17 cellular contexts compared by ENCODE assay signal in genomic region chr1:206566976-206567375, GRCh38. TPM values are rescaled to one million over a fixed set of nuclear protein-coding genes. Genes with fewer than 3 reads are reported as not detected.
A peak's percentile ranks its signal among the peaks of the same experiment; 100 is the strongest.
DNase-seq lines count a peak whose midpoint lies in the region; ATAC-seq lines count a peak whose summit lies in the region.
"Had no signal": no experiment of that assay in that cellular context is flagged by ENCODE, and none has a peak within 500 bp of the region (broad histone marks: within the 10 kb centered on the region; RNA-seq: fewer than 3 reads in every experiment).

No MANE protein-coding gene starts in this region.

- H3K9me3 Mint-ChIP-seq in activated T-cell treated with anti-CD3 and anti-CD28 coated beads, Interleukin-2, amount 50 U/mL, for 24 hours: no peaks in the 10 kb centered on the region
- H3K9me3 Mint-ChIP-seq in activated T-helper 17 cell treated with anti-CD3 and anti-CD28 coated beads, Interleukin-2, amount 50 U/mL, for 72 hours: no peaks in the 10 kb centered on the region
- H3K9me3 Mint-ChIP-seq in stimulated activated effector memory CD8-positive, alpha-beta T cell treated with anti-CD3 and anti-CD28 coated beads, Interleukin-12 subunit alpha, Interleukin-12 subunit beta, amount 100 ng/mL, for 72 hours: no peaks in the 10 kb centered on the region
- H3K9me3 Mint-ChIP-seq: nephron progenitor cell had no signal

- peaks cover 100% of the 10 kb centered on the region for H3K36me3 Mint-ChIP-seq in activated T-cell treated with anti-CD3 and anti-CD28 coated beads, Interleukin-2, amount 50 U/mL, for 24 hours (ENCODE audit: low read depth)
- peaks cover 100% of the 10 kb centered on the region for H3K36me3 Mint-ChIP-seq in activated T-helper 17 cell treated with anti-CD3 and anti-CD28 coated beads, Interleukin-2, amount 50 U/mL, for 72 hours (ENCODE audit: low read depth)
- peaks cover 99% of the 10 kb centered on the region for H3K36me3 Mint-ChIP-seq in stimulated activated effector memory CD8-positive, alpha-beta T cell treated with anti-CD3 and anti-CD28 coated beads, Interleukin-12 subunit alpha, Interleukin-12 subunit beta, amount 100 ng/mL, for 72 hours

- peak overlapping the region; percentile 89 for H3K4me3 Mint-ChIP-seq in activated T-cell treated with anti-CD3 and anti-CD28 coated beads, Interleukin-2, amount 50 U/mL, for 24 hours
- peak overlapping the region; percentile 84 for H3K4me3 Mint-ChIP-seq in activated T-helper 17 cell treated with anti-CD3 and anti-CD28 coated beads, Interleukin-2, amount 50 U/mL, for 72 hours
- peak overlapping the region; percentile 88 for H3K4me3 Mint-ChIP-seq in stimulated activated effector memory CD8-positive, alpha-beta T cell treated with anti-CD3 and anti-CD28 coated beads, Interleukin-12 subunit alpha, Interleukin-12 subunit beta, amount 100 ng/mL, for 72 hours
- H3K4me3 Mint-ChIP-seq: nephron progenitor cell had no signal

- no peak for ATAC-seq in activated T-helper 17 cell treated with anti-CD3 and anti-CD28 coated beads, Interleukin-2, amount 50 U/mL, for 72 hours (replicated peaks)
- ATAC-seq in stimulated activated effector memory CD8-positive, alpha-beta T cell treated with anti-CD3 and anti-CD28 coated beads, Interleukin-12 subunit alpha, Interleukin-12 subunit beta, amount 100 ng/mL, for 72 hours: no peak
- ATAC-seq in GM18517 (IDR thresholded peaks at IDR 0.05; ENCODE audit: unreplicated experiment): no peak
- ATAC-seq: left colon had no signal

- peaks cover 99% of the 10 kb centered on the region for H3K4me1 Mint-ChIP-seq in activated T-cell treated with anti-CD3 and anti-CD28 coated beads, Interleukin-2, amount 50 U/mL, for 24 hours (ENCODE audit: low read depth)
- H3K4me1 Mint-ChIP-seq in activated T-helper 17 cell treated with anti-CD3 and anti-CD28 coated beads, Interleukin-2, amount 50 U/mL, for 72 hours: peaks cover 86% of the 10 kb centered on the region
- peaks cover 98% of the 10 kb centered on the region for H3K4me1 Mint-ChIP-seq in stimulated activated effector memory CD8-positive, alpha-beta T cell treated with anti-CD3 and anti-CD28 coated beads, Interleukin-12 subunit alpha, Interleukin-12 subunit beta, amount 100 ng/mL, for 72 hours

- no peaks in the 10 kb centered on the region for H3K27me3 Mint-ChIP-seq in activated T-cell treated with anti-CD3 and anti-CD28 coated beads, Interleukin-2, amount 50 U/mL, for 24 hours
- H3K27me3 Mint-ChIP-seq in activated T-helper 17 cell treated with anti-CD3 and anti-CD28 coated beads, Interleukin-2, amount 50 U/mL, for 72 hours: no peaks in the 10 kb centered on the region

- peak overlapping the region; percentile 100 for H3K27ac Mint-ChIP-seq in activated T-cell treated with anti-CD3 and anti-CD28 coated beads, Interleukin-2, amount 50 U/mL, for 24 hours
- H3K27ac Mint-ChIP-seq in activated T-helper 17 cell treated with anti-CD3 and anti-CD28 coated beads, Interleukin-2, amount 50 U/mL, for 72 hours: peak overlapping the region; percentile 84
- H3K27ac Mint-ChIP-seq in stimulated activated effector memory CD8-positive, alpha-beta T cell treated with anti-CD3 and anti-CD28 coated beads, Interleukin-12 subunit alpha, Interleukin-12 subunit beta, amount 100 ng/mL, for 72 hours: peak overlapping the region; percentile 99
- H3K27ac Mint-ChIP-seq: nephron progenitor cell had no signal

- DNase-seq in activated T-cell treated with anti-CD3 and anti-CD28 coated beads, Interleukin-2, amount 50 U/mL, for 24 hours: no peak
- no peak for DNase-seq in activated T-cell treated with anti-CD3 and anti-CD28 coated beads, Interleukin-2, amount 50 U/mL, for 1 hour
- DNase-seq in NCI-H1105 treated with DMSO at 0.1 percent for 48 hours (lab: John Stamatoyannopoulos, UW) (peak; percentile 66), NCI-H2196 (lab: John Stamatoyannopoulos, UW; ENCODE audit: unreplicated experiment) (no peak), NCI-H2227 (lab: John Stamatoyannopoulos, UW; ENCODE audit: unreplicated experiment) (no peak)
- DNase-seq in stimulated activated effector memory CD8-positive, alpha-beta T cell treated with anti-CD3 and anti-CD28 coated beads, Interleukin-12 subunit alpha, Interleukin-12 subunit beta, amount 100 ng/mL, for 72 hours (ENCODE audit: low spot score in 2 of 2): no peak
- DNase-seq: activated CD8-positive, alpha-beta memory T cell treated with anti-CD3 and anti-CD28 coated beads for 24 hours; amniotic stem cell; colonic mucosa; left colon; NCI-H446; nephron progenitor cell; stimulated activated CD4-positive, alpha-beta T cell treated with anti-CD3 and anti-CD28 coated beads, Interleukin-4, amount 100 ng/mL, for 1 hour; stimulated activated naive CD4-positive, alpha-beta T cell; T-helper 9 cell had no signal

RNA-seq across cellular contexts. Expression of gene EIF2D, which starts 45.3 kb away (rescaled TPM):
- 10 to 100 TPM; 63.4 to 64.9 TPM for total RNA-seq in activated T-helper 17 cell treated with anti-CD3 and anti-CD28 coated beads, Interleukin-2, amount 50 U/mL, for 72 hours

RNA-seq across cellular contexts. Expression of gene RASSF5, which starts 59.6 kb away (rescaled TPM):
- total RNA-seq in activated T-helper 17 cell treated with anti-CD3 and anti-CD28 coated beads, Interleukin-2, amount 50 U/mL, for 72 hours: 100 to 1,000 TPM; 162 to 227 TPM
